27 cellular contexts compared by ENCODE assay signal in genomic region chr16:63131503-63131902, GRCh38.
"Had no signal": no experiment of that assay in that cellular context is flagged by ENCODE, and none has a peak within 500 bp of the region (broad histone marks: within the 10 kb centered on the region; RNA-seq: fewer than 3 reads in every experiment).

No MANE protein-coding gene starts in this region.

- H3K27me3 ChIP-seq: stomach, suprapubic skin, testis, thyroid gland, tibial artery, tibial nerve, transverse colon, upper lobe of left lung, upper lobe of right lung, uterus, vagina had no signal

- H3K4me1 ChIP-seq: stomach, suprapubic skin, testis, thyroid gland, tibial artery, tibial nerve, transverse colon, upper lobe of left lung, upper lobe of right lung, uterus, vagina had no signal

- DNase-seq: stimulated activated CD4-positive, alpha-beta T cell treated with anti-CD3 and anti-CD28 coated beads, Interleukin-2, amount 100 ng/mL, for 48 hours; stimulated activated CD4-positive, alpha-beta T cell treated with anti-CD3 and anti-CD28 coated beads, Interleukin-4, amount 100 ng/mL, for 1 hour; stimulated activated CD4-positive, alpha-beta T cell treated with anti-CD3 and anti-CD28 coated beads, Interleukin-4, amount 100 ng/mL, for 24 hours; stimulated activated CD4-positive, alpha-beta T cell treated with anti-CD3 and anti-CD28 coated beads, Interleukin-4, amount 100 ng/mL, for 4 hours; stimulated activated CD8-positive, alpha-beta memory T cell treated with anti-CD3 and anti-CD28 coated beads, Interleukin-4, amount 100 ng/mL, for 48 hours; stimulated activated naive B cell treated with anti-CD40 and anti-IgM and Interleukin-4, amounts not matched to agents 10 μg/mL and 1 μg/mL and 100 μg/mL, for 72 hours; stimulated activated naive CD4-positive, alpha-beta T cell; stimulated activated naive CD4-positive, alpha-beta T cell treated with Interleukin-2 at 50 U/mL for 16 hours; stimulated activated naive CD8-positive, alpha-beta T cell treated with anti-CD3 and anti-CD28 coated beads, Interleukin-15, amount 100 ng/mL, for 72 hours; stimulated activated naive CD8-positive, alpha-beta T cell treated with anti-CD3 and anti-CD28 coated beads, Interleukin-15, Interleukin-2, amounts not matched to agents 100 U/mL and 50 U/mL, for 24 hours; stomach; substantia nigra; testis; thyroid gland; tibial artery; transverse colon; trophoblast cell; upper lobe of left lung; upper lobe of right lung; uterus had no signal

- FAIRE-seq: urothelium cell line had no signal

- H3K27ac ChIP-seq: stomach, suprapubic skin, testis, thoracic aorta, thyroid gland, tibial artery, tibial nerve, transverse colon, upper lobe of left lung, upper lobe of right lung, uterus, vagina had no signal

- H3K36me3 ChIP-seq: stomach, suprapubic skin, thoracic aorta, thyroid gland, tibial artery, tibial nerve, transverse colon, upper lobe of left lung, upper lobe of right lung, uterus, vagina had no signal

- ATAC-seq: stimulated activated effector memory CD8-positive, alpha-beta T cell treated with anti-CD3 and anti-CD28 coated beads, Interleukin-12 subunit alpha, Interleukin-12 subunit beta, amount 100 ng/mL, for 72 hours; stimulated activated memory B cell treated with anti-CD40 and anti-IgM and Interleukin-4, amounts not matched to agents 10 μg/mL and 1 μg/mL and 100 μg/mL, for 72 hours; stimulated activated naive B cell treated with anti-CD40 and anti-IgM and Interleukin-4, amounts not matched to agents 10 μg/mL and 1 μg/mL and 100 μg/mL, for 72 hours; stimulated activated naive CD8-positive, alpha-beta T cell treated with anti-CD3 and anti-CD28 coated beads, Interleukin-15, amount 100 ng/mL, for 72 hours; stimulated activated naive CD8-positive, alpha-beta T cell treated with anti-CD3 and anti-CD28 coated beads, Interleukin-15, Interleukin-2, amounts not matched to agents 100 U/mL and 50 U/mL, for 24 hours; upper lobe of right lung had no signal

- H3K4me3 ChIP-seq: stomach, suprapubic skin, testis, thoracic aorta, thyroid gland, tibial artery, tibial nerve, transverse colon, upper lobe of left lung, upper lobe of right lung, uterus, vagina had no signal

- H3K9me3 ChIP-seq: testis, thoracic aorta, thyroid gland, transverse colon, upper lobe of right lung, uterus, vagina had no signal
